ENCODE assay signal across 11 cellular contexts in the genomic region with DNA sequence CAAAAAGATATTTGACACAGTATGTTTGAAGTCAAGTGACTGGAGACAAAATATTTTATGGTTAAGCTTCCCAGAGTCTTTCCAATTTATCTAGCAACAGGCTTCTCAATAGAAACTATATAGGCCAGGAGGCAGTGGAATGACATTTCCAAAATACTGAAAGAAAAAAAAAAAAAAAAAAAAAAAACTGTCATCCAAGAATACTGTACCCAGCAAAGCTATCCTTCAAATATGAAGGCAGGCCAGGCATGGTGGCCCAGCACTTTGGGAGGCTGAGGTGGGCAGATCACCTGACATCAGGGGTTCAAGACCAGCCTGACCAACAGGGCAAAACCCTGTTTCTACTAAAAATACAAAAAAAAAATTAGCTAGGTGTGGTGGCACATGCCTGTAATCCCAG. TPM values are rescaled to one million over a fixed set of nuclear protein-coding genes. Genes with fewer than 3 reads are reported as not detected.
"Had no signal": no experiment of that assay in that cellular context is flagged by ENCODE, and none has a peak within 500 bp of the region (broad histone marks: within the 10 kb centered on the region; RNA-seq: fewer than 3 reads in every experiment).

No MANE protein-coding gene starts in this region.

- H3K4me3 ChIP-seq: GM23248, HAP-1 had no signal

- ATAC-seq: HCT116 had no signal

- H3K4me1 ChIP-seq: HAP-1 had no signal

- H3K4me1 Mint-ChIP-seq: IgD-negative memory B cell had no signal

- DNase-seq: GM23248, GOT3, H7, HFFc6, KG1 had no signal

- H3K9ac ChIP-seq: GM23248 had no signal

- H3K9me3 ChIP-seq: HAP-1 had no signal

- H3K36me3 ChIP-seq: HAP-1 had no signal

- H3K4me3 Mint-ChIP-seq: HFFc6, IgD-negative memory B cell had no signal

- H2AFZ ChIP-seq: GM23248 had no signal

- H3K27ac Mint-ChIP-seq: HFFc6, IgD-negative memory B cell had no signal

- H3K27ac ChIP-seq: GM23248 had no signal

- FAIRE-seq: HTR-8/SVneo had no signal

RNA-seq across cellular contexts. Expression of a gene that starts 20.9 kb away (rescaled TPM):
- total RNA-seq: GM23248, H4, HFFc6, HT-29 had no signal

RNA-seq across cellular contexts. Expression of a gene that starts 39.6 kb away (rescaled TPM):
- polyA plus RNA-seq: IgD-negative memory B cell had no signal
